In genomic region chr19:918481-919156, GRCh38 we compare ENCODE assay signal across 7 cellular contexts. TPM values are rescaled to one million over a fixed set of nuclear protein-coding genes. Genes with fewer than 3 reads are reported as not detected.
DNase-seq lines count a peak whose midpoint lies in the region; ATAC-seq and TF ChIP-seq lines count a peak whose summit lies in the region.
"Had no signal": no experiment of that assay in that cellular context is flagged by ENCODE, and none has a peak within 500 bp of the region (broad histone marks: within the 10 kb centered on the region; RNA-seq: fewer than 3 reads in every experiment).

No MANE protein-coding gene starts in this region.

- DNase-seq in CD8-positive, alpha-beta T cell = peak in 1 of 7 experiments; percentile 47
- peak; percentile 34 for DNase-seq in NCI-H128 (lab: John Stamatoyannopoulos, UW; ENCODE audit: unreplicated experiment)
- DNase-seq in lower lobe of right lung = no peak
- DNase-seq in RKO (ENCODE audit: low spot score) = no peak

- CTCF ChIA-PET in CD8-positive, alpha-beta T cell (lab: Charles Lee) = interaction anchor here (0.8 to 7.9 kb wide), 11 partner anchors 9 to 386 kb away, joined by 3 to 175 read pairs (median 3); partner anchors contain the start of gene WDR18

- peak overlapping the region; percentile 49 for H3K4me3 Mint-ChIP-seq in CD8-positive, alpha-beta T cell
- H3K4me3 Mint-ChIP-seq in brain = peak overlapping the region in 4 of 5 experiments; percentile 50 to 76 (median 62)

- ATAC-seq in CD8-positive, alpha-beta T cell = no peak
- ATAC-seq in lower lobe of right lung = no peak
- ATAC-seq in GM18867 (IDR thresholded peaks at IDR 0.05; ENCODE audit: unreplicated experiment) = no peak

- no peaks in the 10 kb centered on the region for H3K36me3 Mint-ChIP-seq in CD8-positive, alpha-beta T cell
- H3K36me3 Mint-ChIP-seq in brain = no peaks in the 10 kb centered on the region

- H3K9me3 Mint-ChIP-seq in CD8-positive, alpha-beta T cell = no peaks in the 10 kb centered on the region
- H3K9me3 Mint-ChIP-seq in brain = peaks cover 0 to 5% (median 0%) of the 10 kb centered on the region in 5 experiments

- no peak overlapping the region for H3K27ac ChIP-seq in CD8-positive, alpha-beta T cell (ENCODE audit: low read depth, low read length)
- no peak overlapping the region for H3K27ac ChIP-seq in lower lobe of right lung
- H3K27ac ChIP-seq: epithelial cell of prostate had no signal

- peak overlapping the region; percentile 23 for H3K4me3 ChIP-seq in CD8-positive, alpha-beta T cell (ENCODE audit: low read depth, low read length)
- no peak overlapping the region for H3K4me3 ChIP-seq in lower lobe of right lung

- H3K36me3 ChIP-seq in CD8-positive, alpha-beta T cell (ENCODE audit: insufficient read depth, low read length) = no peaks in the 10 kb centered on the region
- no peaks in the 10 kb centered on the region for H3K36me3 ChIP-seq in lower lobe of right lung

- H3K4me1 Mint-ChIP-seq in CD8-positive, alpha-beta T cell (ENCODE audit: low read depth) = peaks cover 24% of the 10 kb centered on the region
- H3K4me1 Mint-ChIP-seq in brain = peaks cover 24% of the 10 kb centered on the region

- peaks cover 45% of the 10 kb centered on the region for H3K4me1 ChIP-seq in CD8-positive, alpha-beta T cell (ENCODE audit: insufficient read depth, low read length)
- peaks cover 37% of the 10 kb centered on the region for H3K4me1 ChIP-seq in lower lobe of right lung

- no peak for TF ChIP-seq CTCF in CD8-positive, alpha-beta T cell (IDR thresholded peaks at IDR 0.05)
- TF ChIP-seq CTCF in brain (conservative IDR thresholded peaks at IDR 0.05) (no peak), lower lobe of right lung (IDR thresholded peaks at IDR 0.05) (no peak)

- no peaks in the 10 kb centered on the region for H3K9me3 ChIP-seq in CD8-positive, alpha-beta T cell (ENCODE audit: low read length)
- no peaks in the 10 kb centered on the region for H3K9me3 ChIP-seq in lower lobe of right lung

- intact Hi-C loops in CD8-positive, alpha-beta T cell (cut with DNase I, micrococcal nuclease) = loop anchor here in 1 of 2 experiments (1.0 kb wide), 1 partner anchor 25 kb away; the partner anchor contains the start of genes MED16 and RNU6-9
- intact Hi-C loops in lower lobe of right lung (cut with DNase I) = no loop called here

- no peak overlapping the region for H3K27ac Mint-ChIP-seq in CD8-positive, alpha-beta T cell
- H3K27ac Mint-ChIP-seq in brain = no peak overlapping the region

- POLR2A ChIA-PET in CD8-positive, alpha-beta T cell (lab: Charles Lee) = interaction anchor here (0.7 to 3.7 kb wide), 4 partner anchors 9 to 55 kb away, joined by 3 to 23 read pairs (median 8); partner anchors contain the start of genes MED16 and RNU6-9

- peaks cover 3% of the 10 kb centered on the region for H3K27me3 Mint-ChIP-seq in CD8-positive, alpha-beta T cell (ENCODE audit: low read depth)
- peaks cover 46% of the 10 kb centered on the region for H3K27me3 Mint-ChIP-seq in brain

- no peaks in the 10 kb centered on the region for H3K27me3 ChIP-seq in CD8-positive, alpha-beta T cell (ENCODE audit: insufficient read depth, low read length)
- H3K27me3 ChIP-seq in lower lobe of right lung (ENCODE audit: low read depth) = peaks cover 57% of the 10 kb centered on the region

RNA-seq across cellular contexts. Expression of gene KISS1R, which starts 1.5 kb away (rescaled TPM):
- total RNA-seq in CD8-positive, alpha-beta T cell = under 1 TPM; 0.81 to 0.90 TPM
- 0.73 TPM for polyA plus RNA-seq in brain (ENCODE audit: insufficient read depth, low read depth, low replicate concordance)
- not detected for total RNA-seq in lower lobe of right lung

RNA-seq across cellular contexts. Expression of gene R3HDM4, which starts 5.6 kb away (rescaled TPM):
- 100 to 1,000 TPM; 242 to 261 TPM for total RNA-seq in CD8-positive, alpha-beta T cell
- polyA plus RNA-seq in brain (ENCODE audit: insufficient read depth, low read depth, low replicate concordance) = 96.1 TPM
- 46.0 TPM for total RNA-seq in lower lobe of right lung

RNA-seq across cellular contexts. Expression of gene ARID3A, which starts 7.2 kb away (rescaled TPM):
- 1 to 10 TPM; 2.0 to 2.7 TPM for total RNA-seq in CD8-positive, alpha-beta T cell
- polyA plus RNA-seq in brain (ENCODE audit: insufficient read depth, low read depth, low replicate concordance) = 3.0 TPM
- 16.9 TPM for total RNA-seq in lower lobe of right lung

RNA-seq across cellular contexts. Expression of gene RNU6-9, which starts 25.3 kb away (rescaled TPM):
- total RNA-seq in CD8-positive, alpha-beta T cell = not detected
- polyA plus RNA-seq in brain (ENCODE audit: insufficient read depth, low read depth, low replicate concordance) = not detected
- total RNA-seq in lower lobe of right lung = not detected

RNA-seq across cellular contexts. Expression of gene MED16, which starts 25.6 kb away (rescaled TPM):
- 10 to 100 TPM; 32.6 to 35.3 TPM for total RNA-seq in CD8-positive, alpha-beta T cell
- 95.1 TPM for polyA plus RNA-seq in brain (ENCODE audit: insufficient read depth, low read depth, low replicate concordance)
- 46.1 TPM for total RNA-seq in lower lobe of right lung
